ENCODE assay signal across 1 cellular context in genomic region chr2:241870611-241871537, GRCh38.
TF ChIP-seq lines count a peak whose summit lies in the region.

No MANE protein-coding gene starts in this region.

TF ChIP-seq in H1, 55 proteins besides CTCF, POLR2A, EP300 and RAD21:
- TF ChIP-seq NANOG (IDR thresholded peaks at IDR 0.05; ENCODE audit: insufficient read depth, low read depth, low read length, poor library complexity, severe bottlenecking) (no peak), SP1 (IDR thresholded peaks at IDR 0.05; ENCODE audit: low read depth, low read length) (no peak), HDAC6 (IDR thresholded peaks at IDR 0.05; ENCODE audit: low read depth, low read length) (no peak)
- TF ChIP-seq, protein P1, sequence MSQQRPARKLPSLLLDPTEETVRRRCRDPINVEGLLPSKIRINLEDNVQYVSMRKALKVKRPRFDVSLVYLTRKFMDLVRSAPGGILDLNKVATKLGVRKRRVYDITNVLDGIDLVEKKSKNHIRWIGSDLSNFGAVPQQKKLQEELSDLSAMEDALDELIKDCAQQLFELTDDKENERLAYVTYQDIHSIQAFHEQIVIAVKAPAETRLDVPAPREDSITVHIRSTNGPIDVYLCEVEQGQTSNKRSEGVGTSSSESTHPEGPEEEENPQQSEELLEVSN (IDR thresholded peaks at IDR 0.05), result 0 out of 2 replicates have a peak, but pooled peaks have one; percentile 18
